ENCODE assay signal across 22 cellular contexts in the genomic region with DNA sequence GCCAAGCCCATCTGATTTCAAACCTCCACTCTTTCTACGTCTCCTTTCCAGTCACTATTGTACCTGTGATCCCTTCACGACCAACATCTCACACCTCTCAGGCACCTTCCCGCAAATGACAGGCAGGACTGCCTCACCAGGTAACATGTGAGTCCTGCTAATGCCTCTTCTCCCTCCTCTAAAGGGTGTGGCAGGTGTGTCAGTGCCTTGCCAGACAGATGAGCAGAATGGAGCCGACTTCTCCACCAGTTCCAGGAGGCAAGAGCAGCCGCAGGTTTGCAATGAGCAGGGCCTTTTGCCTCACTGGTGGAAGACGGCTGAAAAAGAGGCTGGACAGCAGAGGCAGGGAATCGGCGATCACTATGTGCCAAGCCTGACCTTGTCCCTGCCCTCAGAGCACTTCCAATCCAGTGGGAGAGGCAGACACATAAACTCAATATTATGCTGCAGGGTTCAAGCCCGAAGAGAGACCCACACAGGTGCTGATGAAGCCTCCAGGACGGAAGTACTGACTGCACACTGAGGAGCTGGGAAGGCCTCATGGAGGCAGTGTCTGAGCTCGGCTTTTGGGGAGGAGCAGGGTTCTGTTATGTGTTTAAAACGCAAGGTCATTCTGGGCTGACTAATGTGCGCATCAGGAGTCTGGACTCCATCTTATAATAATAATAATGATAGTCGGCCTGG. TPM values are rescaled to one million over a fixed set of nuclear protein-coding genes. Genes with fewer than 3 reads are reported as not detected.
"Had no signal": no experiment of that assay in that cellular context is flagged by ENCODE, and none has a peak within 500 bp of the region (broad histone marks: within the 10 kb centered on the region; RNA-seq: fewer than 3 reads in every experiment).

No MANE protein-coding gene starts in this region.

- H3K4me1 ChIP-seq: transverse colon had no signal

- H3K27ac Mint-ChIP-seq: naive thymus-derived CD8-positive, alpha-beta T cell; stimulated activated memory B cell treated with anti-CD40 and anti-IgM and Interleukin-4, amounts not matched to agents 10 μg/mL and 1 μg/mL and 100 μg/mL, for 72 hours; stimulated activated naive CD8-positive, alpha-beta T cell treated with anti-CD3 and anti-CD28 coated beads, Interleukin-15, Interleukin-2, amounts not matched to agents 100 ng/mL and 50 ng/mL, for 24 hours had no signal

- H3K4me3 Mint-ChIP-seq: naive thymus-derived CD8-positive, alpha-beta T cell; stimulated activated memory B cell treated with anti-CD40 and anti-IgM and Interleukin-4, amounts not matched to agents 10 μg/mL and 1 μg/mL and 100 μg/mL, for 72 hours; stimulated activated naive CD8-positive, alpha-beta T cell treated with anti-CD3 and anti-CD28 coated beads, Interleukin-15, Interleukin-2, amounts not matched to agents 100 ng/mL and 50 ng/mL, for 24 hours had no signal

- ATAC-seq: mucosa of descending colon; naive thymus-derived CD8-positive, alpha-beta T cell; sciatic nerve; stimulated activated memory B cell treated with anti-CD40 and anti-IgM and Interleukin-4, amounts not matched to agents 10 μg/mL and 1 μg/mL and 100 μg/mL, for 72 hours had no signal

- H3K27ac ChIP-seq: hepatocyte, neutrophil, spleen, thoracic aorta, transverse colon had no signal

- H3K4me3 ChIP-seq: hepatocyte, mucosa of descending colon, spleen, thoracic aorta, transverse colon had no signal

- H3K36me3 Mint-ChIP-seq: naive thymus-derived CD8-positive, alpha-beta T cell; stimulated activated memory B cell treated with anti-CD40 and anti-IgM and Interleukin-4, amounts not matched to agents 10 μg/mL and 1 μg/mL and 100 μg/mL, for 72 hours had no signal

- H3K9me3 ChIP-seq: mucosa of descending colon, neutrophil, spleen, thoracic aorta, transverse colon had no signal

- H3K4me1 Mint-ChIP-seq: naive thymus-derived CD8-positive, alpha-beta T cell; stimulated activated memory B cell treated with anti-CD40 and anti-IgM and Interleukin-4, amounts not matched to agents 10 μg/mL and 1 μg/mL and 100 μg/mL, for 72 hours had no signal

- DNase-seq: dermis blood vessel endothelial cell; effector CD4-positive, alpha-beta T cell; foreskin melanocyte; kidney glomerular epithelial cell; mammary epithelial cell; mucosa of descending colon; naive thymus-derived CD8-positive, alpha-beta T cell; spleen; stimulated activated CD4-positive, alpha-beta T cell treated with anti-CD3 and anti-CD28 coated beads, Interleukin-15, amount 100 ng/mL, for 24 hours; stimulated activated CD4-positive, alpha-beta T cell treated with anti-CD3 and anti-CD28 coated beads, Interleukin-1b, Interleukin-23, amount 100 ng/mL, for 48 hours; stimulated activated CD4-positive, alpha-beta T cell treated with anti-CD3 and anti-CD28 coated beads, Interleukin-4, amount 100 ng/mL, for 24 hours; transverse colon had no signal

- H3K27me3 Mint-ChIP-seq: stimulated activated memory B cell treated with anti-CD40 and anti-IgM and Interleukin-4, amounts not matched to agents 10 μg/mL and 1 μg/mL and 100 μg/mL, for 72 hours had no signal

- H3K36me3 ChIP-seq: neutrophil, spleen, thoracic aorta, transverse colon had no signal

- H3K9me3 Mint-ChIP-seq: stimulated activated memory B cell treated with anti-CD40 and anti-IgM and Interleukin-4, amounts not matched to agents 10 μg/mL and 1 μg/mL and 100 μg/mL, for 72 hours; stimulated activated naive CD8-positive, alpha-beta T cell treated with anti-CD3 and anti-CD28 coated beads, Interleukin-15, Interleukin-2, amounts not matched to agents 100 ng/mL and 50 ng/mL, for 24 hours had no signal

RNA-seq across cellular contexts. Expression of gene C4orf50, which starts 57.9 kb away (rescaled TPM):
- total RNA-seq: hepatocyte; lower leg skin; mammary epithelial cell; naive thymus-derived CD8-positive, alpha-beta T cell; osteoblast; pulmonary artery endothelial cell; skeletal muscle tissue had no signal
- polyA plus RNA-seq: hepatocyte; mammary epithelial cell; naive thymus-derived CD8-positive, alpha-beta T cell had no signal
